In genomic region chr20:15317546-15318242, GRCh38 we compare ENCODE assay signal across 13 cellular contexts.
DNase-seq lines count a peak whose midpoint lies in the region; ATAC-seq, FAIRE-seq and TF ChIP-seq lines count a peak whose summit lies in the region.
"Had no signal": no experiment of that assay in that cellular context is flagged by ENCODE, and none has a peak within 500 bp of the region (broad histone marks: within the 10 kb centered on the region; RNA-seq: fewer than 3 reads in every experiment).

No MANE protein-coding gene starts in this region.

- no peaks in the 10 kb centered on the region for H3K27me3 Mint-ChIP-seq in activated CD4-positive, alpha-beta memory T cell treated with anti-CD3 and anti-CD28 coated beads for 36 hours

- intact Hi-C loops in activated CD4-positive, alpha-beta memory T cell treated with anti-CD3 and anti-CD28 coated beads for 36 hours (cut with micrococcal nuclease): no loop called here

- ATAC-seq in GM19455 (IDR thresholded peaks at IDR 0.05; ENCODE audit: unreplicated experiment): peak; percentile 88
- peak; percentile 75 for ATAC-seq in HG02943 (IDR thresholded peaks at IDR 0.05; ENCODE audit: low read depth, unreplicated experiment)
- no peak for ATAC-seq in left lobe of liver

- CTCF ChIA-PET in activated CD4-positive, alpha-beta memory T cell treated with anti-CD3 and anti-CD28 coated beads for 36 hours (lab: Charles Lee): no interaction called here

- H3K27ac Mint-ChIP-seq in activated CD4-positive, alpha-beta memory T cell treated with anti-CD3 and anti-CD28 coated beads for 36 hours: no peak overlapping the region

- no peak overlapping the region for H3K4me3 Mint-ChIP-seq in activated CD4-positive, alpha-beta memory T cell treated with anti-CD3 and anti-CD28 coated beads for 36 hours

- FAIRE-seq in GM12891 (lab: Jason Lieb, UNC): peak; percentile 13

- no peaks in the 10 kb centered on the region for H3K36me3 Mint-ChIP-seq in activated CD4-positive, alpha-beta memory T cell treated with anti-CD3 and anti-CD28 coated beads for 36 hours

- peaks cover 10% of the 10 kb centered on the region for H3K9me3 Mint-ChIP-seq in activated CD4-positive, alpha-beta memory T cell treated with anti-CD3 and anti-CD28 coated beads for 36 hours

- POLR2A ChIA-PET in activated CD4-positive, alpha-beta memory T cell treated with anti-CD3 and anti-CD28 coated beads for 36 hours (lab: Charles Lee): no interaction called here

- no peak for TF ChIP-seq POLR2A in GM12891 (IDR thresholded peaks at IDR 0.05; ENCODE audit: low read depth, low read length)

- DNase-seq in GM12891 (ENCODE audit: insufficient read length, low spot score): no peak
- peak; percentile 1 to 2 for DNase-seq in Kasumi-1 (lab: John Stamatoyannopoulos, UW)
- DNase-seq in activated CD8-positive, alpha-beta memory T cell treated with anti-CD3 and anti-CD28 coated beads for 24 hours: no peak
- no peak for DNase-seq in COR-L47 (lab: John Stamatoyannopoulos, UW)
- no peak for DNase-seq in left lobe of liver (ENCODE audit: low spot score)
- DNase-seq in activated CD4-positive, alpha-beta memory T cell treated with anti-CD3 and anti-CD28 coated beads for 36 hours: no peak
- DNase-seq: activated effector memory CD4-positive, alpha-beta T cell treated with Interleukin-2 at 50 U/mL for 16 hours; dermis blood vessel endothelial cell; KG1; NCI-H774; T1000 had no signal

- H3K4me1 Mint-ChIP-seq in activated CD4-positive, alpha-beta memory T cell treated with anti-CD3 and anti-CD28 coated beads for 36 hours (ENCODE audit: low read depth): no peaks in the 10 kb centered on the region

TF ChIP-seq in GM12891, 5 proteins besides CTCF, POLR2A, EP300 and RAD21:
- TF ChIP-seq POLR2AphosphoS5 (IDR thresholded peaks at IDR 0.05; ENCODE audit: low read depth, low read length) (no peak), TAF1 (IDR thresholded peaks at IDR 0.05; ENCODE audit: low read depth, low read length) (no peak), POU2F2 (IDR thresholded peaks at IDR 0.05; ENCODE audit: low read depth, low read length) (no peak), PAX5 (IDR thresholded peaks at IDR 0.05; ENCODE audit: insufficient read depth, low read length, severe bottlenecking) (no peak)

Comparison
In these comparisons a context has a peak if more than half of its experiments do, and no peak if none do; other contexts are left out.
1. DNase-seq: peak in Kasumi-1 (2 of 2); none in GM12891 (single experiment), activated CD8-positive, alpha-beta memory T cell treated with anti-CD3 and anti-CD28 coated beads for 24 hours (single experiment), COR-L47 (single experiment), left lobe of liver (single experiment) and activated CD4-positive, alpha-beta memory T cell treated with anti-CD3 and anti-CD28 coated beads for 36 hours (single experiment).